ENCODE assay signal across 10 cellular contexts in the genomic region with DNA sequence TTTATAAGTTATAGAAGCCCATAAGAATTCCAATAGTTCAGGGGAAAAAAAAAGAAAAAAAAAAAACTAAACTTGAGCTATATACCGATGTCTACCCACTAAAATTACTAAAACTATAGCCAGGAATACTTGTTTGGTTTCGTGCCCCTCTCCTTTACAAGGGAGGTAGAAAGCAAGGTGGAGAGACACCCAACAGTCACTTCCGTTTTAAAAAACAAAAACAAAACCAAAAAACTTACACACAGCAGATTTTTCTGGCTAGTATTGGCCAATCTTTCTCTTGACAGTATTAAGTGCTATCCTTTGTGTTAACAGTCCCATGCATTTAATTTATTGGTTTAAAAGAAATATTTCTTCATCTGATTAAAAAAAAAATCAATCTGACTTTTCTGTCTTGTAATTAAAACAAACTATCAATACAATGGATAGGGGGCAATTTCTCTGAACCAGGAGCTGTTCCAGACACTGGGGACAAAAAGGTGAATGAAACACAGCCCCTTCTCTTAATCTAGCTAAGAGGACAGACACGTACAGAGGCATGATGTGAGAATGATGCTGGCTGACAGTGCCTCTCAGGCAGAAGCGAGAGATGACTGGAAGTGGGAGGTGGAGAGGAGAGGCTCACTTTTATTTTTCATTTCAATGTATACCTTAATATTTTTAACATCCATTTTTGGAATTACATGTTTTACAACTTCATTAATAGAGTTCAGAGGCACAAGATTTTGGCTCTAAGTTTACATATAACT.
A peak's percentile ranks its signal among the peaks of the same experiment; 100 is the strongest.
DNase-seq lines count a peak whose midpoint lies in the region; ATAC-seq, FAIRE-seq and TF ChIP-seq lines count a peak whose summit lies in the region.
"Had no signal": no experiment of that assay in that cellular context is flagged by ENCODE, and none has a peak within 500 bp of the region (broad histone marks: within the 10 kb centered on the region; RNA-seq: fewer than 3 reads in every experiment).

No MANE protein-coding gene starts in this region.

- no peaks in the 10 kb centered on the region for H3K9me3 Mint-ChIP-seq in activated naive CD4-positive, alpha-beta T cell treated with anti-CD3 and anti-CD28 coated beads, Interleukin-2, amount 10 ng/mL, durations not matched to agents 7 days and 5 days

- peaks cover 34% of the 10 kb centered on the region for H3K36me3 Mint-ChIP-seq in activated naive CD4-positive, alpha-beta T cell treated with anti-CD3 and anti-CD28 coated beads, Interleukin-2, amount 10 ng/mL, durations not matched to agents 7 days and 5 days

- H3K4me3 Mint-ChIP-seq in activated naive CD4-positive, alpha-beta T cell treated with anti-CD3 and anti-CD28 coated beads, Interleukin-2, amount 10 ng/mL, durations not matched to agents 7 days and 5 days = peak overlapping the region; percentile 29

- H3K27me3 Mint-ChIP-seq in activated naive CD4-positive, alpha-beta T cell treated with anti-CD3 and anti-CD28 coated beads, Interleukin-2, amount 10 ng/mL, durations not matched to agents 7 days and 5 days = no peaks in the 10 kb centered on the region

- peaks cover 48% of the 10 kb centered on the region for H3K4me1 Mint-ChIP-seq in activated naive CD4-positive, alpha-beta T cell treated with anti-CD3 and anti-CD28 coated beads, Interleukin-2, amount 10 ng/mL, durations not matched to agents 7 days and 5 days

- no peak for DNase-seq in GM19239 (ENCODE audit: insufficient read length, low spot score)
- peak; percentile 55 for DNase-seq in NCI-H345 (lab: John Stamatoyannopoulos, UW)
- DNase-seq in activated naive CD4-positive, alpha-beta T cell treated with anti-CD3 and anti-CD28 coated beads, Interleukin-2, amount 10 ng/mL, durations not matched to agents 7 days and 5 days = no peak
- peak; percentile 48 for DNase-seq in stimulated activated CD4-positive, alpha-beta T cell treated with anti-CD3 and anti-CD28 coated beads, Interleukin-15, amount 100 ng/mL, for 24 hours
- DNase-seq in amniotic stem cell (lab: John Stamatoyannopoulos, UW) = no peak
- no peak for DNase-seq in GM10266 (ENCODE audit: extremely low spot score)
- DNase-seq in Right ventricle myocardium superior = no peak
- DNase-seq: effector CD8-positive, alpha-beta T cell; hippocampal formation; mammary epithelial cell had no signal

- FAIRE-seq in GM19239 (lab: Jason Lieb, UNC) = peak; percentile 70

- no peak for ATAC-seq in Right ventricle myocardium superior (ENCODE audit: poor library complexity)

- TF ChIP-seq CTCF in GM10266 (IDR thresholded peaks at IDR 0.05; ENCODE audit: control insufficient read depth, insufficient read depth, low read depth, missing control alignments) = no peak

- intact Hi-C loops in Right ventricle myocardium superior (cut with DNase I) = no loop called here

- CTCF ChIA-PET in activated naive CD4-positive, alpha-beta T cell treated with anti-CD3 and anti-CD28 coated beads, Interleukin-2, amount 10 ng/mL, durations not matched to agents 7 days and 5 days (lab: Charles Lee) = interaction anchor here (1.3 to 3.0 kb wide), 6 partner anchors 14 to 246 kb away, joined by 4 to 13 read pairs (median 6); no protein-coding TSS in a partner anchor

- peak overlapping the region; percentile 97 for H3K27ac Mint-ChIP-seq in activated naive CD4-positive, alpha-beta T cell treated with anti-CD3 and anti-CD28 coated beads, Interleukin-2, amount 10 ng/mL, durations not matched to agents 7 days and 5 days

Comparison
In these comparisons a context has a peak if more than half of its experiments do, and no peak if none do; other contexts are left out.
1. DNase-seq: peak in NCI-H345 (single experiment) and stimulated activated CD4-positive, alpha-beta T cell treated with anti-CD3 and anti-CD28 coated beads, Interleukin-15, amount 100 ng/mL, for 24 hours (single experiment); none in GM19239 (single experiment), activated naive CD4-positive, alpha-beta T cell treated with anti-CD3 and anti-CD28 coated beads, Interleukin-2, amount 10 ng/mL, durations not matched to agents 7 days and 5 days (single experiment), amniotic stem cell (single experiment), GM10266 (single experiment) and Right ventricle myocardium superior (single experiment).